In the genomic region with DNA sequence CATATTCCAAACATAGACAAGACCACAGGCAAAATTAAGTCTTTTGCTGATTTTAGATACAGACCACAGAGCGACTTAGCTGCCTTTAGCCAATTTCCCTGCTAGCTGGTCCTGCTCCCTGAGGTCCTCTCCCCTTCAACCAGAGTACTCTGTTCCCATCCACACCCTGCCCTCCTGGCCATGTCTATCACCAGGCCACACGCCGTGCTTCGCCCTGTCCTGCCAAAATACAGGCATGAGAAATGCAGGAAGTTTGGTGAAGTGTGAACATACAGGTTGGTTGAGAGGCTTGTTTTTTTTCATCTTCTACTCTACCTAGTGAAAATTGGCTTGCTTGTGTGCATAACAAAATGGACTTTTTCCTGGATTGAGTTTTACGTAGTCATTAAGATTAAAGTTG, we compare ENCODE assay signal across 32 cellular contexts.
"Had no signal": no experiment of that assay in that cellular context is flagged by ENCODE, and none has a peak within 500 bp of the region (broad histone marks: within the 10 kb centered on the region; RNA-seq: fewer than 3 reads in every experiment).

No MANE protein-coding gene starts in this region.

- H3K36me3 ChIP-seq: breast epithelium, esophagus squamous epithelium, right atrium auricular region, spleen, suprapubic skin, tibial nerve, WERI-Rb-1 had no signal

- H3K27ac ChIP-seq: breast epithelium, epithelial cell of prostate, esophagus squamous epithelium, parathyroid adenoma, right atrium auricular region, spleen, suprapubic skin, tibial nerve, WERI-Rb-1 had no signal

- H3K79me2 ChIP-seq: parathyroid adenoma had no signal

- DNase-seq: activated CD4-positive, alpha-beta memory T cell treated with anti-CD3 and anti-CD28 coated beads for 36 hours; activated CD4-positive, alpha-beta T cell treated with anti-CD3 and anti-CD28 coated beads, Interleukin-2, amount 10 ng/mL, durations not matched to agents 24 days and 14 days; activated CD4-positive, CD25-positive, alpha-beta regulatory T cell treated with anti-CD3 and anti-CD28 coated beads, Interleukin-2, amount 50 U/mL, for 72 hours; activated CD8-positive, alpha-beta memory T cell treated with anti-CD3 and anti-CD28 coated beads, Interleukin-2, amount 50 U/mL, for 48 hours; activated gamma-delta T cell; activated naive CD4-positive, alpha-beta T cell treated with anti-CD3 and anti-CD28 coated beads, Interleukin-2, amount 10 ng/mL, durations not matched to agents 7 days and 5 days; activated T-cell treated with anti-CD3 and anti-CD28 coated beads, Interleukin-2, amount 50 U/mL, for 24 hours; amygdala; central memory CD4-positive, alpha-beta T cell; dermis blood vessel endothelial cell; effector CD8-positive, alpha-beta T cell; esophagus squamous epithelium; foreskin melanocyte; kidney; left colon; mammary epithelial cell; naive thymus-derived CD8-positive, alpha-beta T cell; occipital lobe; spleen; stimulated activated naive CD4-positive, alpha-beta T cell; T-helper 17 cell; T1000; WERI-Rb-1 had no signal

- H3K27me3 ChIP-seq: breast epithelium, esophagus squamous epithelium, right atrium auricular region, spleen, suprapubic skin, tibial nerve had no signal

- ATAC-seq: left colon; naive thymus-derived CD8-positive, alpha-beta T cell; T-helper 17 cell had no signal

- H2AFZ ChIP-seq: parathyroid adenoma had no signal

- H3K9ac ChIP-seq: parathyroid adenoma had no signal

- FAIRE-seq: colon, endometrium, urothelium cell line had no signal

- H3K4me1 ChIP-seq: breast epithelium, esophagus squamous epithelium, parathyroid adenoma, right atrium auricular region, spleen, suprapubic skin, tibial nerve had no signal

- H3K9me3 ChIP-seq: breast epithelium, esophagus squamous epithelium, right atrium auricular region, spleen, suprapubic skin, tibial nerve had no signal

- H3K4me3 ChIP-seq: breast epithelium, esophagus squamous epithelium, right atrium auricular region, spleen, suprapubic skin, tibial nerve had no signal
